ENCODE assay signal across 11 cellular contexts in genomic region chr17:80277751-80278671, GRCh38. TPM values are rescaled to one million over a fixed set of nuclear protein-coding genes. Genes with fewer than 3 reads are reported as not detected.
A peak's percentile ranks its signal among the peaks of the same experiment; 100 is the strongest.
DNase-seq lines count a peak whose midpoint lies in the region; ATAC-seq and TF ChIP-seq lines count a peak whose summit lies in the region.
"Had no signal": no experiment of that assay in that cellular context is flagged by ENCODE, and none has a peak within 500 bp of the region (broad histone marks: within the 10 kb centered on the region; RNA-seq: fewer than 3 reads in every experiment).

No MANE protein-coding gene starts in this region.

- no peak overlapping the region for H3K9ac ChIP-seq in Karpas-422 (ENCODE audit: low read length)

- H3K27ac Mint-ChIP-seq in WTC11: peak overlapping the region; percentile 14; the same call in 1 of the 2 replicates
- H3K27ac Mint-ChIP-seq: type B pancreatic cell had no signal

- intact Hi-C loops in posterior vena cava (cut with DNase I): no loop called here

- no peak for DNase-seq in WTC11 (ENCODE audit: low spot score)
- DNase-seq in foreskin melanocyte: peak; percentile 60
- DNase-seq in posterior vena cava (ENCODE audit: low spot score): peak; percentile 76
- no peak for DNase-seq in Karpas-422
- no peak for DNase-seq in NCI-H1436 treated with DMSO at 0.1 percent for 48 hours (lab: John Stamatoyannopoulos, UW)
- DNase-seq: NCI-H2171 treated with DMSO at 0.1 percent for 48 hours had no signal

- H3K36me3 Mint-ChIP-seq in WTC11: peaks cover 19% of the 10 kb centered on the region

- CTCF ChIA-PET in WTC11 (lab: Charles Lee): interaction anchor here (0.5 to 1.1 kb wide), 5 partner anchors 7 to 967 kb away, joined by 3 to 5 read pairs (median 4); no protein-coding TSS in a partner anchor

- H4K20me1 ChIP-seq in Karpas-422 (ENCODE audit: insufficient read depth, low read depth, low read length): no peaks in the 10 kb centered on the region

- H3K9me2 ChIP-seq in Karpas-422 (replicated peaks; ENCODE audit: insufficient read depth, low read length): no peaks in the 10 kb centered on the region

- POLR2A ChIA-PET in WTC11 (lab: Charles Lee): no interaction called here

- no peaks in the 10 kb centered on the region for H3K4me1 ChIP-seq in Karpas-422 (ENCODE audit: low read length)

- in situ Hi-C loops in GM18951 (cut with MboI; ENCODE audit: low sequenced_read_pairs, unreplicated experiment): no loop called here

- H3K9me3 ChIP-seq in Karpas-422 (ENCODE audit: low read length): no peaks in the 10 kb centered on the region
- H3K9me3 ChIP-seq: left lung had no signal

- no peaks in the 10 kb centered on the region for H3K27me3 Mint-ChIP-seq in WTC11 (ENCODE audit: low read depth)
- H3K27me3 Mint-ChIP-seq: type B pancreatic cell had no signal

- no peak overlapping the region for H2AFZ ChIP-seq in Karpas-422 (ENCODE audit: low read length)

- no peak; the same call in 1 of the 2 replicates for ATAC-seq in WTC11
- ATAC-seq in GM19395 (IDR thresholded peaks at IDR 0.05; ENCODE audit: unreplicated experiment): no peak
- no peak for ATAC-seq in HG02870 (IDR thresholded peaks at IDR 0.05; ENCODE audit: unreplicated experiment)
- ATAC-seq: left lung had no signal

- no peak for TF ChIP-seq CTCF in WTC11 (IDR thresholded peaks at IDR 0.05)

- H3K27ac ChIP-seq in Karpas-422 (ENCODE audit: low read length): no peak overlapping the region

- no peaks in the 10 kb centered on the region for H3K79me2 ChIP-seq in Karpas-422 (ENCODE audit: low read length)

- H3K4me3 ChIP-seq in Karpas-422 (ENCODE audit: low read length): no peak overlapping the region
- H3K4me3 ChIP-seq: left lung had no signal

- peaks cover 12% of the 10 kb centered on the region for H3K4me1 Mint-ChIP-seq in WTC11

- no peaks in the 10 kb centered on the region for H3K36me3 ChIP-seq in Karpas-422 (ENCODE audit: insufficient read depth, low read length)

- peak; percentile 10 for TF ChIP-seq POLR2A in GM18951 (IDR thresholded peaks at IDR 0.05; ENCODE audit: extremely low read depth, insufficient read depth, insufficient read length)

- no peaks in the 10 kb centered on the region for H3K27me3 ChIP-seq in Karpas-422 (ENCODE audit: low read length)
- H3K27me3 ChIP-seq: left lung had no signal

- H3K9me3 Mint-ChIP-seq in WTC11: no peaks in the 10 kb centered on the region
- H3K9me3 Mint-ChIP-seq: type B pancreatic cell had no signal

- no peak overlapping the region for H3K4me3 Mint-ChIP-seq in WTC11
- H3K4me3 Mint-ChIP-seq: type B pancreatic cell had no signal

- H3K4me2 ChIP-seq in Karpas-422 (ENCODE audit: low read depth, low read length, poor library complexity, severe bottlenecking): no peak overlapping the region

TF ChIP-seq in WTC11, 78 proteins besides CTCF, POLR2A, EP300 and RAD21:
- 0 out of 2 replicates have a peak, but pooled peaks have one; percentile 18 for TF ChIP-seq FOXP1 (CRISPR knock-in tag; IDR thresholded peaks at IDR 0.05; ENCODE audit: borderline replicate concordance)
- no peak for TF ChIP-seq ATF2 (CRISPR knock-in tag; IDR thresholded peaks at IDR 0.05; ENCODE audit: borderline replicate concordance, low read depth)

RNA-seq across cellular contexts. Expression of gene RNF213, which starts 17.4 kb away (rescaled TPM):
- total RNA-seq in WTC11 (2021) (70.3 to 72.6 TPM (median 70.5 TPM) in 3 replicates), posterior vena cava (10 to 100 TPM; 98.8 to 99.3 TPM)
- 15.0 and 27.1 TPM in 2 replicates for total RNA-seq in Karpas-422 (2014; rRNA removed; shearing (Covaris generic); ENCODE audit: low replicate concordance)

RNA-seq across cellular contexts. Expression of gene SLC26A11, which starts 57.8 kb away (rescaled TPM):
- total RNA-seq in WTC11 (2021) (19.1 to 26.4 TPM (median 23.5 TPM) in 3 replicates), posterior vena cava (10 to 100 TPM; 10.0 to 11.9 TPM)
- total RNA-seq in Karpas-422 (2014; rRNA removed; shearing (Covaris generic); ENCODE audit: low replicate concordance): 7.4 and 8.1 TPM in 2 replicates

RNA-seq across cellular contexts. Expression of gene SGSH, which starts 57.9 kb away (rescaled TPM):
- total RNA-seq in WTC11 (2021) (22.0 to 27.7 TPM (median 22.0 TPM) in 3 replicates), posterior vena cava (10 to 100 TPM; 34.0 to 38.8 TPM)
- 13.6 and 16.0 TPM in 2 replicates for total RNA-seq in Karpas-422 (2014; rRNA removed; shearing (Covaris generic); ENCODE audit: low replicate concordance)

Comparison
In these comparisons a context has a peak if more than half of its experiments do, and no peak if none do; other contexts are left out.
1. DNase-seq: peak in foreskin melanocyte (single experiment) and posterior vena cava (single experiment); none in WTC11 (single experiment), Karpas-422 (single experiment) and NCI-H1436 treated with DMSO at 0.1 percent for 48 hours (single experiment).